ENCODE assay signal across 16 cellular contexts in the genomic region with DNA sequence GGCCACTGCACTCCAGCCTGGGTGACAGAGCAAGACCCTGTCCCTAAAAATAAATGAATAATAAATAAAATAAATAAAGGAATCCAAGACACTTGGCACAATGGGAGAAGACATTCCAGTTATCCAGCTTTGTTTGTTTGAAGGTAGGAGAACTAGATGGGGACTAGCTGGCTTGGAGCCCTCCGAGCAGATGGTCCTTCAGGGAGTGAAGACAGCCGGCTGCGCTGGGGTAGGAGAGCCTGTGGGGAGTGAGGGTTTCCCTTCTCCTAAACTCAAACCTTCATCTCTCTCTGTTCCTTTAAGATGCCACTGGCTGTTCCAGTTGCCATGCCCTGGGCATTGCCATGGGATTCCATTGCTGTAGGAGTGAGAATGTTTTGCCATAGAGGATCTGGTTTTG.
DNase-seq lines count a peak whose midpoint lies in the region; ATAC-seq and TF ChIP-seq lines count a peak whose summit lies in the region.
"Had no signal": no experiment of that assay in that cellular context is flagged by ENCODE, and none has a peak within 500 bp of the region (broad histone marks: within the 10 kb centered on the region; RNA-seq: fewer than 3 reads in every experiment).

No MANE protein-coding gene starts in this region.

- H4K20me1 ChIP-seq in neural progenitor cell (ENCODE audit: low read depth): no peaks in the 10 kb centered on the region

- peaks cover 6% of the 10 kb centered on the region for H3K27me3 Mint-ChIP-seq in neural progenitor cell (ENCODE audit: insufficient read depth, low read depth)

- TF ChIP-seq CTCF in neural progenitor cell (IDR thresholded peaks at IDR 0.05) (no peak), suprapubic skin (IDR thresholded peaks at IDR 0.05) (no peak)

- H3K27ac ChIP-seq in neural progenitor cell: no peak overlapping the region
- H3K27ac ChIP-seq in suprapubic skin: no peak overlapping the region
- H3K27ac ChIP-seq: 22Rv1, BLaER1, HL-60 had no signal

- H3K4me1 ChIP-seq in neural progenitor cell: peaks cover 15% of the 10 kb centered on the region
- H3K4me1 ChIP-seq in suprapubic skin: peaks cover 15% of the 10 kb centered on the region

- H3K36me3 ChIP-seq in neural progenitor cell (no peaks in the 10 kb centered on the region), suprapubic skin (no peaks in the 10 kb centered on the region)

- H3K9me3 ChIP-seq in neural progenitor cell (ENCODE audit: low read depth) (no peaks in the 10 kb centered on the region), suprapubic skin (no peaks in the 10 kb centered on the region)
- H3K9me3 ChIP-seq: BLaER1 had no signal

- peaks cover 2% of the 10 kb centered on the region for H3K9me3 Mint-ChIP-seq in neural progenitor cell
- H3K9me3 Mint-ChIP-seq: CD8-positive, alpha-beta memory T cell; GM23338 had no signal

- no peak overlapping the region for H3K4me2 ChIP-seq in neural progenitor cell
- H3K4me2 ChIP-seq: GM23338 had no signal

- no peaks in the 10 kb centered on the region for H3K79me2 ChIP-seq in neural progenitor cell (ENCODE audit: low read depth)

- TF ChIP-seq EP300 in suprapubic skin (IDR thresholded peaks at IDR 0.05): no peak

- H3K4me3 ChIP-seq in neural progenitor cell (no peak overlapping the region), suprapubic skin (no peak overlapping the region)
- H3K4me3 ChIP-seq: BLaER1, GM23338 had no signal

- no peak overlapping the region for H3K4me3 Mint-ChIP-seq in neural progenitor cell
- H3K4me3 Mint-ChIP-seq: CD8-positive, alpha-beta memory T cell; GM23338 had no signal

- H3K27ac Mint-ChIP-seq in neural progenitor cell: peak overlapping the region; percentile 14
- H3K27ac Mint-ChIP-seq: CD8-positive, alpha-beta memory T cell had no signal

- H3K4me1 Mint-ChIP-seq in neural progenitor cell: peaks cover 45% of the 10 kb centered on the region
- H3K4me1 Mint-ChIP-seq: CD8-positive, alpha-beta memory T cell had no signal

- H2AFZ ChIP-seq in neural progenitor cell (replicated peaks): no peak overlapping the region
- H2AFZ ChIP-seq: GM23338 had no signal

- H3K27me3 ChIP-seq in neural progenitor cell: no peaks in the 10 kb centered on the region
- no peaks in the 10 kb centered on the region for H3K27me3 ChIP-seq in suprapubic skin
- H3K27me3 ChIP-seq: BLaER1 had no signal

- 92% methylated on average over 3 of the region's 3 CpGs for WGBS in suprapubic skin

- no peak for TF ChIP-seq POLR2A in suprapubic skin (IDR thresholded peaks at IDR 0.05)

- no peak overlapping the region for H3K9ac ChIP-seq in neural progenitor cell
- H3K9ac ChIP-seq: BLaER1 had no signal

- peaks cover 2% of the 10 kb centered on the region for H3K36me3 Mint-ChIP-seq in neural progenitor cell
- H3K36me3 Mint-ChIP-seq: CD8-positive, alpha-beta memory T cell had no signal

- DNase-seq in NCI-H82 (lab: John Stamatoyannopoulos, UW): peak; percentile 35
- DNase-seq in NCI-H82 treated with DMSO at 0.1 percent for 48 hours (lab: John Stamatoyannopoulos, UW; ENCODE audit: unreplicated experiment): no peak
- DNase-seq in NCI-H1694 treated with DMSO at 0.1 percent for 48 hours (lab: John Stamatoyannopoulos, UW): peak; percentile 48
- peak; percentile 21 for DNase-seq in NCI-H524 treated with DMSO at 0.1 percent for 48 hours (lab: John Stamatoyannopoulos, UW)
- no peak for DNase-seq in neural progenitor cell (ENCODE audit: low spot score)
- DNase-seq in GM19240 (ENCODE audit: insufficient read length, low spot score): no peak
- no peak for DNase-seq in suprapubic skin (ENCODE audit: low spot score in 2 of 2)
- DNase-seq: AML-193; CD8-positive, alpha-beta memory T cell; DMS79; H7 had no signal

- peaks cover 6% of the 10 kb centered on the region for H3F3A ChIP-seq in neural progenitor cell (ENCODE audit: low read depth)

- no peak for ATAC-seq in HG02678 (IDR thresholded peaks at IDR 0.05; ENCODE audit: unreplicated experiment)
- ATAC-seq: GM23338 had no signal

Comparison
In these comparisons a context has a peak if more than half of its experiments do, and no peak if none do; other contexts are left out.
1. DNase-seq: peak in NCI-H82 (single experiment), NCI-H1694 treated with DMSO at 0.1 percent for 48 hours (single experiment) and NCI-H524 treated with DMSO at 0.1 percent for 48 hours (single experiment); none in NCI-H82 treated with DMSO at 0.1 percent for 48 hours (single experiment), neural progenitor cell (single experiment), GM19240 (single experiment) and suprapubic skin (0 of 2).